Comparison of ENCODE assay signal across 8 cellular contexts in the genomic region with DNA sequence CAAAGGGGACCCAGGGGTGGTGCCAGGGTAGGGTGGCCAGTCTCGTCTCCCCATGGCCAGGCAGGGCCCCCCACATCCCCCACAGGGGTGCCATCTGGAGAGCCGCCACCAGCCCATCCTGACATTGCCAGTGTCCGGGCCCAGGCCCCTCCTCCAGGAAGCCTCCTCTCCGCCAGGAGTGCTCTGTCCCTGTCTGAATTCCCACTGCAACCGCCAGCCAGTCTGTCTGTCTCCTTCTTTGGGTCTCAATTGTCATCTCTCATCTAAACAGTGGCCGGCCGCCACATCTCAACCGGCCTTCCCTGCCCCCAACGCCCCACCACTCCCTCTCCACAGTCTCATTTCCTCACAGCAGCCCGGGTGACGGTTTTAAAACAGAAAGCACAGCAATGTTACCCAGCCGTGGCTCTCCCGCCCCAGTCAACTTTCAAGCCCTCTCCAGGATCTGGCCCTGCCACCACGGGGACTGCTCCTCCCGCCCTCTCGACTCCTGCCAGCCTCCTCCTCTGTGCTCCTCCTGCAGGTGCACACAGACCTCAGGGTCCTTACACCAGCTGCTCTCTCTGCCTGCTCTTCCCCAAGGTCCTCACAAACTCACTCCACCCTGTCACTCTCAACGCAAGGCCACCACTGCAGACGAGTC. TPM values are rescaled to one million over a fixed set of nuclear protein-coding genes. Genes with fewer than 3 reads are reported as not detected.
DNase-seq lines count a peak whose midpoint lies in the region; ATAC-seq and TF ChIP-seq lines count a peak whose summit lies in the region.

No MANE protein-coding gene starts in this region.

- in situ Hi-C loops in KBM-7 (cut with MboI; ENCODE audit: low pct_unique_long_range_greater_than_20kb, low sequenced_read_pairs) = no loop called here

- H3K36me3 ChIP-seq in fibroblast of lung (ENCODE audit: control insufficient read depth, insufficient read depth, low read length) = no peaks in the 10 kb centered on the region

- no peak overlapping the region for H3K27ac ChIP-seq in fibroblast of lung (ENCODE audit: insufficient read depth, low read length)

- no peaks in the 10 kb centered on the region for H4K20me1 ChIP-seq in fibroblast of lung (ENCODE audit: control insufficient read depth, extremely low read depth, insufficient read depth, low read length)

- H3K4me2 ChIP-seq in fibroblast of lung (ENCODE audit: extremely low read depth, insufficient read depth, low read length) = peak overlapping the region; percentile 13

- H3K27me3 ChIP-seq in fibroblast of lung (ENCODE audit: control insufficient read depth, insufficient read depth, low read length) = no peaks in the 10 kb centered on the region

- no peak overlapping the region for H2AFZ ChIP-seq in fibroblast of lung (ENCODE audit: low read length)

- H3K9me3 ChIP-seq in fibroblast of lung (ENCODE audit: control insufficient read depth, insufficient read depth, low read depth, low read length) = no peaks in the 10 kb centered on the region

- peak; percentile 72 for DNase-seq in DMS79 treated with DMSO at 0.1 percent for 48 hours (lab: John Stamatoyannopoulos, UW)
- DNase-seq in KBM-7 = peak; percentile 57
- DNase-seq in activated CD4-positive, CD25-positive, alpha-beta regulatory T cell treated with anti-CD3 and anti-CD28 coated beads, Interleukin-2, amount 50 U/mL, for 72 hours = peak; percentile 52
- no peak for DNase-seq in fibroblast of lung (ENCODE audit: low read depth in 2 of 2)
- peak; percentile 54 to 59 for DNase-seq in stimulated activated CD4-positive, alpha-beta T cell treated with anti-CD3 and anti-CD28 coated beads, Interleukin-2, amount 100 ng/mL, for 24 hours
- DNase-seq in NCI-H748 treated with DMSO at 0.1 percent for 48 hours (lab: John Stamatoyannopoulos, UW) = no peak
- no peak for DNase-seq in iPS-NIHi7 (ENCODE audit: extremely low spot score)

- ATAC-seq in GM21360 (IDR thresholded peaks at IDR 0.05; ENCODE audit: unreplicated experiment) = peak; percentile 28

- H3K79me2 ChIP-seq in fibroblast of lung (ENCODE audit: control insufficient read depth, insufficient read depth, low read length) = no peaks in the 10 kb centered on the region

- no peak overlapping the region for H3K4me3 ChIP-seq in fibroblast of lung (replicated peaks in 1 of 4; ENCODE audit: control extremely low read depth in 1 of 4, insufficient read depth in 1 of 4, low read depth in 3 of 4, low read length in 4 of 4)

- no peak overlapping the region for H3K9ac ChIP-seq in fibroblast of lung (ENCODE audit: insufficient read depth, low read length)

- peaks cover 3% of the 10 kb centered on the region for H3K4me1 ChIP-seq in fibroblast of lung (ENCODE audit: control insufficient read depth, extremely low read depth, insufficient read depth, low read length)

- TF ChIP-seq CTCF in fibroblast of lung (conservative IDR thresholded peaks at IDR 0.05 in 1 of 2, IDR thresholded peaks at IDR 0.05 in 1 of 2; ENCODE audit: low read depth in 1 of 2, low read length in 2 of 2) = no peak

RNA-seq across cellular contexts. Expression of gene IQSEC1, which starts 57.0 kb away (rescaled TPM):
- 11.8 and 18.2 TPM in 2 replicates for total RNA-seq in fibroblast of lung
- polyA plus RNA-seq in fibroblast of lung = 4.3 and 5.9 TPM in 2 replicates
- 9.8 and 12.6 TPM in 2 replicates for polyA plus RNA-seq in fibroblast of lung (2012)
- 13.0 and 14.1 TPM in 2 replicates for polyA minus RNA-seq in fibroblast of lung (ENCODE audit: low replicate concordance)

Comparison
In these comparisons a context has a peak if more than half of its experiments do, and no peak if none do; other contexts are left out.
1. DNase-seq: peak in DMS79 treated with DMSO at 0.1 percent for 48 hours (single experiment), KBM-7 (single experiment), activated CD4-positive, CD25-positive, alpha-beta regulatory T cell treated with anti-CD3 and anti-CD28 coated beads, Interleukin-2, amount 50 U/mL, for 72 hours (single experiment) and stimulated activated CD4-positive, alpha-beta T cell treated with anti-CD3 and anti-CD28 coated beads, Interleukin-2, amount 100 ng/mL, for 24 hours (2 of 2); none in fibroblast of lung (0 of 2), NCI-H748 treated with DMSO at 0.1 percent for 48 hours (single experiment) and iPS-NIHi7 (single experiment).